In genomic region chr18:33264566-33264965, GRCh38 we compare ENCODE assay signal across 18 cellular contexts.
"Had no signal": no experiment of that assay in that cellular context is flagged by ENCODE, and none has a peak within 500 bp of the region (broad histone marks: within the 10 kb centered on the region; RNA-seq: fewer than 3 reads in every experiment).

No MANE protein-coding gene starts in this region.

- H3K4me1 Mint-ChIP-seq: stimulated activated memory B cell treated with anti-CD40 and anti-IgM and Interleukin-4, amounts not matched to agents 10 μg/mL and 1 μg/mL and 100 μg/mL, for 72 hours; T-cell had no signal

- H3K4me1 ChIP-seq: left ventricle myocardium inferior, parathyroid adenoma, stomach, transverse colon had no signal

- H3K4me3 ChIP-seq: left ventricle myocardium inferior, stomach, transverse colon had no signal

- H3K36me3 ChIP-seq: brain microvascular endothelial cell, left ventricle myocardium inferior, stomach, transverse colon had no signal

- H3K27me3 Mint-ChIP-seq: natural killer cell treated with Interleukin-12 subunit alpha and Interleukin-12 subunit beta and Interleukin-15 and Interleukin-18, amount 100 ng/mL, for 72 hours; T-cell had no signal

- H3K36me3 Mint-ChIP-seq: activated naive CD4-positive, alpha-beta T cell treated with anti-CD3 and anti-CD28 coated beads, Interleukin-2, amount 50 U/mL, for 72 hours; natural killer cell treated with Interleukin-12 subunit alpha and Interleukin-12 subunit beta and Interleukin-15 and Interleukin-18, amount 100 ng/mL, for 72 hours; stimulated activated memory B cell treated with anti-CD40 and anti-IgM and Interleukin-4, amounts not matched to agents 10 μg/mL and 1 μg/mL and 100 μg/mL, for 72 hours; T-cell had no signal

- H3K9me3 Mint-ChIP-seq: stimulated activated memory B cell treated with anti-CD40 and anti-IgM and Interleukin-4, amounts not matched to agents 10 μg/mL and 1 μg/mL and 100 μg/mL, for 72 hours had no signal

- H3K9me3 ChIP-seq: left ventricle myocardium inferior, stomach, transverse colon had no signal

- H2AFZ ChIP-seq: parathyroid adenoma had no signal

- H3K27ac Mint-ChIP-seq: activated naive CD4-positive, alpha-beta T cell treated with anti-CD3 and anti-CD28 coated beads, Interleukin-2, amount 50 U/mL, for 72 hours; natural killer cell treated with Interleukin-12 subunit alpha and Interleukin-12 subunit beta and Interleukin-15 and Interleukin-18, amount 100 ng/mL, for 72 hours; stimulated activated memory B cell treated with anti-CD40 and anti-IgM and Interleukin-4, amounts not matched to agents 10 μg/mL and 1 μg/mL and 100 μg/mL, for 72 hours; T-cell had no signal

- DNase-seq: activated T-cell treated with anti-CD3 and anti-CD28 coated beads, Interleukin-2, amount 50 U/mL, for 1 hour; aorta; brain microvascular endothelial cell; central memory CD4-positive, alpha-beta T cell; effector memory CD4-positive, alpha-beta T cell; foreskin fibroblast; kidney; left ventricle myocardium inferior; mammary epithelial cell; nucleus accumbens; small intestine; stomach; T-cell; transverse colon had no signal

- H3K4me3 Mint-ChIP-seq: natural killer cell treated with Interleukin-12 subunit alpha and Interleukin-12 subunit beta and Interleukin-15 and Interleukin-18, amount 100 ng/mL, for 72 hours; stimulated activated memory B cell treated with anti-CD40 and anti-IgM and Interleukin-4, amounts not matched to agents 10 μg/mL and 1 μg/mL and 100 μg/mL, for 72 hours; T-cell had no signal

- H3K27me3 ChIP-seq: brain microvascular endothelial cell, stomach, transverse colon had no signal
